8 cellular contexts compared by ENCODE assay signal in genomic region chr2:74201596-74201995, GRCh38. TPM values are rescaled to one million over a fixed set of nuclear protein-coding genes. Genes with fewer than 3 reads are reported as not detected.
DNase-seq lines count a peak whose midpoint lies in the region; ATAC-seq, FAIRE-seq and TF ChIP-seq lines count a peak whose summit lies in the region.

No MANE protein-coding gene starts in this region.

- no peak overlapping the region for H2AFZ ChIP-seq in HepG2 (ENCODE audit: low read length)

- H3K79me2 ChIP-seq in HepG2 (ENCODE audit: insufficient read depth, low read length): peaks cover 74% of the 10 kb centered on the region

- peaks cover 68% of the 10 kb centered on the region for H3K36me3 Mint-ChIP-seq in activated CD4-positive, alpha-beta memory T cell treated with anti-CD3 and anti-CD28 coated beads, Interleukin-2, amount 10 ng/mL, durations not matched to agents 7 days and 5 days (ENCODE audit: low read depth)

- H3K36me3 ChIP-seq in HepG2 (replicated peaks in 1 of 2; ENCODE audit: control insufficient read depth in 1 of 2, insufficient read depth in 2 of 2, low read length in 2 of 2) (peaks cover 3 to 33% of the 10 kb centered on the region in 2 experiments; a peak in 4 of 5 replicates), right lobe of liver (no peaks in the 10 kb centered on the region), vagina (no peaks in the 10 kb centered on the region)

- in situ Hi-C loops in HepG2 (cut with HindIII; ENCODE audit: extremely low pct_ligation_motif_present, low pct_unique_long_range_greater_than_20kb): no loop called here

- intact Hi-C loops in HepG2 (cut with micrococcal nuclease; ENCODE audit: unreplicated experiment) (no loop called here), right lobe of liver (cut with DNase I) (no loop called here), vagina (cut with DNase I) (no loop called here)

- H3K27me3 ChIP-seq in HepG2 (ENCODE audit: control insufficient read depth in 1 of 2, insufficient read depth in 2 of 2, low read length in 2 of 2) (no peaks in the 10 kb centered on the region; a peak in 1 of 5 replicates), right lobe of liver (no peaks in the 10 kb centered on the region), vagina (no peaks in the 10 kb centered on the region)

- H3K4me3 ChIP-seq in HepG2 (replicated peaks in 1 of 3; ENCODE audit: insufficient read depth in 1 of 3, low read depth in 2 of 3, low read length in 3 of 3): peak overlapping the region in 1 of 3 experiments; percentile 72; a peak in 1 of 6 replicates
- H3K4me3 ChIP-seq in right lobe of liver: no peak overlapping the region
- H3K4me3 ChIP-seq in vagina: no peak overlapping the region

- TF ChIP-seq CTCF in HepG2 (CRISPR knock-in tag; IDR thresholded peaks at IDR 0.05) (no peak), right lobe of liver (IDR thresholded peaks at IDR 0.05) (no peak), vagina (IDR thresholded peaks at IDR 0.05) (no peak)

- WGBS in HepG2 (ENCODE audit: low lambda C conversion rate): 50% methylated on average over 1 of the region's 1 CpG
- 33% methylated on average over 1 of the region's 1 CpG for WGBS in right lobe of liver (ENCODE audit: insufficient coverage, low coverage, low lambda C conversion rate, missing lambda C conversion rate)

- peak overlapping the region; percentile 68 for H3K27ac Mint-ChIP-seq in activated CD4-positive, alpha-beta memory T cell treated with anti-CD3 and anti-CD28 coated beads, Interleukin-2, amount 10 ng/mL, durations not matched to agents 7 days and 5 days

- H3K4me1 Mint-ChIP-seq in activated CD4-positive, alpha-beta memory T cell treated with anti-CD3 and anti-CD28 coated beads, Interleukin-2, amount 10 ng/mL, durations not matched to agents 7 days and 5 days: peaks cover 81% of the 10 kb centered on the region

- CTCF ChIA-PET in HepG2 (lab: Yijun Ruan, JAX; ENCODE audit: low intra/inter-chr PET ratio, low total read pairs): no interaction called here
- CTCF ChIA-PET in activated CD4-positive, alpha-beta memory T cell treated with anti-CD3 and anti-CD28 coated beads, Interleukin-2, amount 10 ng/mL, durations not matched to agents 7 days and 5 days (lab: Charles Lee): interaction anchor here (7.2 kb wide), 1 partner anchor 21 kb away, joined by 100 read pairs; the partner anchor contains the start of gene MOB1A

- H3K9ac ChIP-seq in HepG2 (ENCODE audit: insufficient read depth, low read depth, low read length): no peak overlapping the region

- peak overlapping the region; percentile 99 for H3K4me3 Mint-ChIP-seq in activated CD4-positive, alpha-beta memory T cell treated with anti-CD3 and anti-CD28 coated beads, Interleukin-2, amount 10 ng/mL, durations not matched to agents 7 days and 5 days

- H3K4me1 ChIP-seq in HepG2 (ENCODE audit: insufficient read depth, low read length) (peaks cover 66% of the 10 kb centered on the region), right lobe of liver (peaks cover 0 to 7% (median 0%) of the 10 kb centered on the region in 4 donors), vagina (peaks cover 71% of the 10 kb centered on the region)

- TF ChIP-seq POLR2A in HepG2 (IDR thresholded peaks at IDR 0.05; ENCODE audit: insufficient read depth in 1 of 2, low read depth in 2 of 2, low read length in 2 of 2): no peak
- TF ChIP-seq POLR2A in right lobe of liver (IDR thresholded peaks at IDR 0.05): no peak
- TF ChIP-seq POLR2A in vagina (IDR thresholded peaks at IDR 0.05): no peak

- BruUV-seq in HepG2 (replicated peaks; lab: Mats Ljungman, UMichigan): no TSS peak

- H3K4me2 ChIP-seq in HepG2 (ENCODE audit: low read depth, low read length): peak overlapping the region; percentile 73

- no peaks in the 10 kb centered on the region for H3K27me3 Mint-ChIP-seq in activated CD4-positive, alpha-beta memory T cell treated with anti-CD3 and anti-CD28 coated beads, Interleukin-2, amount 10 ng/mL, durations not matched to agents 7 days and 5 days

- H3K9me3 Mint-ChIP-seq in activated CD4-positive, alpha-beta memory T cell treated with anti-CD3 and anti-CD28 coated beads, Interleukin-2, amount 10 ng/mL, durations not matched to agents 7 days and 5 days: no peaks in the 10 kb centered on the region

- no peak for TF ChIP-seq RAD21 in HepG2 (CRISPR knock-in tag; IDR thresholded peaks at IDR 0.05)

- H3K27ac ChIP-seq in HepG2 (ENCODE audit: extremely low read length, insufficient read depth, low read length) (no peak overlapping the region), right lobe of liver (no peak overlapping the region), vagina (peak overlapping the region; percentile 78)

- DNase-seq in HepG2 (ENCODE audit: low spot score) (no peak), right lobe of liver (no peak), foreskin melanocyte (peak; percentile 42), vagina (ENCODE audit: extremely low spot score in 2 of 2) (peak in 1 of 2 donors; percentile 84), D341Med (ENCODE audit: low spot score) (no peak)
- DNase-seq in activated CD4-positive, alpha-beta memory T cell treated with anti-CD3 and anti-CD28 coated beads, Interleukin-2, amount 10 ng/mL, durations not matched to agents 7 days and 5 days: no peak
- DNase-seq in activated CD8-positive, alpha-beta memory T cell treated with anti-CD3 and anti-CD28 coated beads, Interleukin-2, amount 50 U/mL, for 4 hours: no peak

- H4K20me1 ChIP-seq in HepG2 (ENCODE audit: insufficient read depth, low read length): peaks cover 66% of the 10 kb centered on the region

- FAIRE-seq in HepG2 (lab: Jason Lieb, UNC): no peak

- no peaks in the 10 kb centered on the region for H3K9me3 ChIP-seq in HepG2 (ENCODE audit: low read length)
- H3K9me3 ChIP-seq in right lobe of liver: no peaks in the 10 kb centered on the region
- no peaks in the 10 kb centered on the region for H3K9me3 ChIP-seq in vagina

- POLR2A ChIA-PET in HepG2 (lab: Yijun Ruan, JAX): interaction anchor here (5.6 kb wide), 1 partner anchor 23 kb away, joined by 53 read pairs; the partner anchor contains the start of gene MOB1A
- POLR2A ChIA-PET in activated CD4-positive, alpha-beta memory T cell treated with anti-CD3 and anti-CD28 coated beads, Interleukin-2, amount 10 ng/mL, durations not matched to agents 7 days and 5 days (lab: Charles Lee): interaction anchor here (0.7 to 11.4 kb wide), 5 partner anchors 10 to 373 kb away, joined by 3 to 262 read pairs (median 4); partner anchors contain the start of genes BOLA3, MOB1A and STAMBP

- TF ChIP-seq EP300 in HepG2 (IDR thresholded peaks at IDR 0.05; ENCODE audit: low read depth in 2 of 2, low read length in 2 of 2) (no peak), HepG2 (CRISPR knock-in tag; IDR thresholded peaks at IDR 0.05; ENCODE audit: borderline replicate concordance) (no peak)

- no peak for ATAC-seq in HepG2
- no peak for ATAC-seq in right lobe of liver
- no peak for ATAC-seq in GM21367 (IDR thresholded peaks at IDR 0.05; ENCODE audit: unreplicated experiment)

RNA-seq across cellular contexts. Expression of gene MTHFD2, which starts 3.2 kb away (rescaled TPM):
- total RNA-seq in HepG2 (2016; rRNA removed; fragmentation: Illumina TruSeq; extraction: Trizol): 188 and 281 TPM in 2 replicates
- 38.9 and 41.2 TPM in 2 replicates for total RNA-seq in HepG2 (2016; cell fraction: cytosol; rRNA removed; fragmentation: Illumina TruSeq; extraction: Trizol; ENCODE audit: low read depth)
- total RNA-seq in HepG2 (2016; cell fraction: insoluble cytoplasmic fraction; rRNA removed; fragmentation: Illumina TruSeq; extraction: Trizol): 188 and 279 TPM in 2 replicates
- total RNA-seq in HepG2 (2016; cell fraction: membrane; rRNA removed; fragmentation: Illumina TruSeq; extraction: Trizol): 132 and 142 TPM in 2 replicates
- 70.7 and 79.0 TPM in 2 replicates for total RNA-seq in HepG2 (2016; cell fraction: nucleus; rRNA removed; fragmentation: Illumina TruSeq; extraction: Trizol)
- polyA plus RNA-seq in HepG2 (2011; rRNA removed): 197 and 269 TPM in 2 replicates
- 162 and 205 TPM in 2 replicates for polyA plus RNA-seq in HepG2 (2011; cell fraction: cytosol; rRNA removed)
- polyA plus RNA-seq in HepG2 (2011; cell fraction: nucleus; rRNA removed): 88.5 and 89.7 TPM in 2 replicates
- polyA plus RNA-seq in HepG2 (2012): 224 and 287 TPM in 2 replicates
- polyA plus RNA-seq in HepG2 (2016; cell fraction: cytosol; fragmentation: Illumina TruSeq; extraction: Trizol; ENCODE audit: low read depth): 31.0 and 33.2 TPM in 2 replicates
- 225 and 240 TPM in 2 replicates for polyA plus RNA-seq in HepG2 (2016; cell fraction: insoluble cytoplasmic fraction; fragmentation: Illumina TruSeq; extraction: Trizol; ENCODE audit: low read depth)
- 83.1 and 83.6 TPM in 2 replicates for polyA plus RNA-seq in HepG2 (2016; cell fraction: membrane; fragmentation: Illumina TruSeq; extraction: Trizol; ENCODE audit: low read depth)
- polyA plus RNA-seq in HepG2 (2016; cell fraction: nucleus; fragmentation: Illumina TruSeq; extraction: Trizol; ENCODE audit: insufficient read depth, low read depth): 100 and 101 TPM in 2 replicates
- 148 and 336 TPM in 2 replicates for polyA minus RNA-seq in HepG2 (2011; rRNA and poly(A)+ RNA removed; ENCODE audit: low replicate concordance)
- 201 and 205 TPM in 2 replicates for polyA minus RNA-seq in HepG2 (2011; cell fraction: cytosol; rRNA and poly(A)+ RNA removed)
- 97.9 and 128 TPM in 2 replicates for polyA minus RNA-seq in HepG2 (2011; cell fraction: nucleus; rRNA and poly(A)+ RNA removed)
- 1 to 10 TPM in 5 of 6 experiments, under 1 TPM in 1; 0.31 to 7.4 (median 2.0) TPM for total RNA-seq in right lobe of liver
- 100 to 1,000 TPM; 264 to 277 TPM for total RNA-seq in activated CD4-positive, alpha-beta memory T cell treated with anti-CD3 and anti-CD28 coated beads, Interleukin-2, amount 10 ng/mL, durations not matched to agents 7 days and 5 days
- total RNA-seq in vagina: 55.7 TPM

RNA-seq across cellular contexts. Expression of gene MOB1A, which starts 22.9 kb away (rescaled TPM):
- 139 and 217 TPM in 2 replicates for total RNA-seq in HepG2 (2016; rRNA removed; fragmentation: Illumina TruSeq; extraction: Trizol)
- 26.2 and 34.3 TPM in 2 replicates for total RNA-seq in HepG2 (2016; cell fraction: cytosol; rRNA removed; fragmentation: Illumina TruSeq; extraction: Trizol; ENCODE audit: low read depth)
- 135 and 223 TPM in 2 replicates for total RNA-seq in HepG2 (2016; cell fraction: insoluble cytoplasmic fraction; rRNA removed; fragmentation: Illumina TruSeq; extraction: Trizol)
- total RNA-seq in HepG2 (2016; cell fraction: membrane; rRNA removed; fragmentation: Illumina TruSeq; extraction: Trizol): 73.7 and 77.9 TPM in 2 replicates
- total RNA-seq in HepG2 (2016; cell fraction: nucleus; rRNA removed; fragmentation: Illumina TruSeq; extraction: Trizol): 58.0 and 69.5 TPM in 2 replicates
- polyA plus RNA-seq in HepG2 (2011; rRNA removed): 33.2 and 48.2 TPM in 2 replicates
- 17.6 and 27.6 TPM in 2 replicates for polyA plus RNA-seq in HepG2 (2011; cell fraction: cytosol; rRNA removed)
- polyA plus RNA-seq in HepG2 (2011; cell fraction: nucleus; rRNA removed): 10.7 and 17.1 TPM in 2 replicates
- polyA plus RNA-seq in HepG2 (2012): 42.5 and 50.3 TPM in 2 replicates
- polyA plus RNA-seq in HepG2 (2016; cell fraction: cytosol; fragmentation: Illumina TruSeq; extraction: Trizol; ENCODE audit: low read depth): 18.1 and 21.3 TPM in 2 replicates
- polyA plus RNA-seq in HepG2 (2016; cell fraction: insoluble cytoplasmic fraction; fragmentation: Illumina TruSeq; extraction: Trizol; ENCODE audit: low read depth): 128 and 131 TPM in 2 replicates
- polyA plus RNA-seq in HepG2 (2016; cell fraction: membrane; fragmentation: Illumina TruSeq; extraction: Trizol; ENCODE audit: low read depth): 35.8 and 42.0 TPM in 2 replicates
- 52.2 and 58.5 TPM in 2 replicates for polyA plus RNA-seq in HepG2 (2016; cell fraction: nucleus; fragmentation: Illumina TruSeq; extraction: Trizol; ENCODE audit: insufficient read depth, low read depth)
- polyA minus RNA-seq in HepG2 (2011; rRNA and poly(A)+ RNA removed; ENCODE audit: low replicate concordance): 17.0 and 33.6 TPM in 2 replicates
- 28.0 and 36.2 TPM in 2 replicates for polyA minus RNA-seq in HepG2 (2011; cell fraction: cytosol; rRNA and poly(A)+ RNA removed)
- 30.4 and 30.7 TPM in 2 replicates for polyA minus RNA-seq in HepG2 (2011; cell fraction: nucleus; rRNA and poly(A)+ RNA removed)
- 10 to 100 TPM; 29.8 to 48.0 (median 32.9) TPM for total RNA-seq in right lobe of liver
- total RNA-seq in activated CD4-positive, alpha-beta memory T cell treated with anti-CD3 and anti-CD28 coated beads, Interleukin-2, amount 10 ng/mL, durations not matched to agents 7 days and 5 days: 100 to 1,000 TPM; 188 to 193 TPM
- 68.5 TPM for total RNA-seq in vagina

RNA-seq across cellular contexts. Expression of gene BOLA3, which starts 53.9 kb away (rescaled TPM):
- total RNA-seq in HepG2 (2016; rRNA removed; fragmentation: Illumina TruSeq; extraction: Trizol) (170 and 172 TPM in 2 replicates), right lobe of liver (10 to 100 TPM; 14.6 to 58.6 (median 16.0) TPM), vagina (59.7 TPM)
- total RNA-seq in HepG2 (2016; cell fraction: cytosol; rRNA removed; fragmentation: Illumina TruSeq; extraction: Trizol; ENCODE audit: low read depth): 719 and 870 TPM in 2 replicates
- 161 and 184 TPM in 2 replicates for total RNA-seq in HepG2 (2016; cell fraction: insoluble cytoplasmic fraction; rRNA removed; fragmentation: Illumina TruSeq; extraction: Trizol)
- 416 and 482 TPM in 2 replicates for total RNA-seq in HepG2 (2016; cell fraction: membrane; rRNA removed; fragmentation: Illumina TruSeq; extraction: Trizol)
- total RNA-seq in HepG2 (2016; cell fraction: nucleus; rRNA removed; fragmentation: Illumina TruSeq; extraction: Trizol): 51.5 and 52.9 TPM in 2 replicates
- 59.1 and 89.7 TPM in 2 replicates for polyA plus RNA-seq in HepG2 (2011; rRNA removed)
- 70.2 and 71.9 TPM in 2 replicates for polyA plus RNA-seq in HepG2 (2011; cell fraction: cytosol; rRNA removed)
- 16.6 and 17.4 TPM in 2 replicates for polyA plus RNA-seq in HepG2 (2011; cell fraction: nucleus; rRNA removed)
- polyA plus RNA-seq in HepG2 (2012): 58.8 and 77.2 TPM in 2 replicates
- polyA plus RNA-seq in HepG2 (2016; cell fraction: cytosol; fragmentation: Illumina TruSeq; extraction: Trizol; ENCODE audit: low read depth): 917 and 1,024 TPM in 2 replicates
- polyA plus RNA-seq in HepG2 (2016; cell fraction: insoluble cytoplasmic fraction; fragmentation: Illumina TruSeq; extraction: Trizol; ENCODE audit: low read depth): 174 and 187 TPM in 2 replicates
- 432 and 498 TPM in 2 replicates for polyA plus RNA-seq in HepG2 (2016; cell fraction: membrane; fragmentation: Illumina TruSeq; extraction: Trizol; ENCODE audit: low read depth)
- 94.6 and 103 TPM in 2 replicates for polyA plus RNA-seq in HepG2 (2016; cell fraction: nucleus; fragmentation: Illumina TruSeq; extraction: Trizol; ENCODE audit: insufficient read depth, low read depth)
- 8.3 and 15.8 TPM in 2 replicates for polyA minus RNA-seq in HepG2 (2011; rRNA and poly(A)+ RNA removed; ENCODE audit: low replicate concordance)
- 12.3 and 18.9 TPM in 2 replicates for polyA minus RNA-seq in HepG2 (2011; cell fraction: cytosol; rRNA and poly(A)+ RNA removed)
- polyA minus RNA-seq in HepG2 (2011; cell fraction: nucleus; rRNA and poly(A)+ RNA removed): 10.9 and 11.2 TPM in 2 replicates
- total RNA-seq in activated CD4-positive, alpha-beta memory T cell treated with anti-CD3 and anti-CD28 coated beads, Interleukin-2, amount 10 ng/mL, durations not matched to agents 7 days and 5 days: 10 to 100 TPM; 46.5 to 55.4 TPM
